ENCODE assay signal across 7 cellular contexts in the genomic region with DNA sequence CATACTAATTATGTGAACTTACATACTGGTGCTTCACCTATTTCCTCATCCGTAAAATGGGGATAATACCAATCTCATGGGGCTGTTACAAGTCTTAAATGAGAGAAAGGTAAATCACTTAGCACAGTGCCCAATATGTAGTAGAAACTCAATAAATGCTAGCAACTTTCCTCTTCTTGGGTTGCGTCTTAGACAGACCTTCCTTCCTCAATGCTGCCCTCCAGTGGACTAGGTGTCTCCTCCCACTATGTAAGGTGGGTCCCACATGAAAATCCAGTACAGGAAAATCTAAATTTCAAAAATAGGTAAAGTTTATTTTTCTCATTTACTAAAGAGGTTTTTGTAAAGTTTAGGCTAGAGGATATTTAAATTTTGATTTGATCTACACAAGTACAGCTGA. TPM values are rescaled to one million over a fixed set of nuclear protein-coding genes. Genes with fewer than 3 reads are reported as not detected.
DNase-seq lines count a peak whose midpoint lies in the region; ATAC-seq and TF ChIP-seq lines count a peak whose summit lies in the region.

No MANE protein-coding gene starts in this region.

- H3K27me3 Mint-ChIP-seq in H9 (ENCODE audit: low read depth) (no peaks in the 10 kb centered on the region; the same call in 1 of the 2 replicates), immature natural killer cell (ENCODE audit: low read depth in 3 of 3) (peaks cover 0 to 2% (median 0%) of the 10 kb centered on the region in 3 donors)
- no peaks in the 10 kb centered on the region for H3K27me3 Mint-ChIP-seq in stimulated activated naive B cell treated with anti-CD40 and anti-IgM and Interleukin-4, amounts not matched to agents 10 μg/mL and 1 μg/mL and 100 μg/mL, for 72 hours

- H3T11ph ChIP-seq in H9 (ENCODE audit: low read length): no peak overlapping the region

- intact Hi-C loops in OCI-LY7 (cut with micrococcal nuclease; ENCODE audit: unreplicated experiment): loop anchor here (1.0 to 2.0 kb wide), 3 partner anchors 67 to 186 kb away; no protein-coding TSS in a partner anchor

- no peaks in the 10 kb centered on the region for H3K27me3 ChIP-seq in H9 (ENCODE audit: insufficient read depth, low read length)

- H3K79me2 ChIP-seq in H9 (ENCODE audit: insufficient read depth, low read length) (no peaks in the 10 kb centered on the region), OCI-LY7 (ENCODE audit: insufficient read depth, low read depth, low read length) (no peaks in the 10 kb centered on the region)

- H3K9me3 Mint-ChIP-seq in H9 (peaks cover 0 to 55% of the 10 kb centered on the region in 2 experiments; a peak in 2 of 5 replicates), immature natural killer cell (no peaks in the 10 kb centered on the region)
- H3K9me3 Mint-ChIP-seq in stimulated activated naive B cell treated with anti-CD40 and anti-IgM and Interleukin-4, amounts not matched to agents 10 μg/mL and 1 μg/mL and 100 μg/mL, for 72 hours: no peaks in the 10 kb centered on the region

- no peak overlapping the region for H2AK5ac ChIP-seq in H9 (ENCODE audit: insufficient read length, low read length)

- H3K4me3 Mint-ChIP-seq in H9 (no peak overlapping the region), immature natural killer cell (no peak overlapping the region)
- H3K4me3 Mint-ChIP-seq in stimulated activated naive B cell treated with anti-CD40 and anti-IgM and Interleukin-4, amounts not matched to agents 10 μg/mL and 1 μg/mL and 100 μg/mL, for 72 hours: no peak overlapping the region

- H3K4me1 ChIP-seq in H9 (ENCODE audit: insufficient read depth, low read length) (no peaks in the 10 kb centered on the region; the same call in 1 of the 2 replicates), OCI-LY7 (ENCODE audit: insufficient read depth, low read length, poor library complexity, severe bottlenecking) (peaks cover 10% of the 10 kb centered on the region)

- H3K36me3 ChIP-seq in OCI-LY7 (ENCODE audit: insufficient read depth, low read length): peaks cover 21% of the 10 kb centered on the region

- H4K91ac ChIP-seq in H9 (ENCODE audit: insufficient read length, low read depth, low read length): no peak overlapping the region

- no peaks in the 10 kb centered on the region for H3K9me3 ChIP-seq in H9 (ENCODE audit: control insufficient read depth, low read depth, low read length)
- H3K9me3 ChIP-seq in OCI-LY7 (ENCODE audit: low read length): no peaks in the 10 kb centered on the region

- H3K23ac ChIP-seq in H9 (ENCODE audit: insufficient read length, low read depth, low read length): no peak overlapping the region

- no peak overlapping the region for H3K4me3 ChIP-seq in OCI-LY7 (ENCODE audit: low read depth, low read length, poor library complexity, severe bottlenecking)

- H3K23me2 ChIP-seq in H9 (ENCODE audit: insufficient read length, low read depth, low read length, poor library complexity, severe bottlenecking): no peaks in the 10 kb centered on the region

- ATAC-seq in stimulated activated naive B cell treated with anti-CD40 and anti-IgM and Interleukin-4, amounts not matched to agents 10 μg/mL and 1 μg/mL and 100 μg/mL, for 72 hours (replicated peaks): peak; percentile 75 to 89

- CTCF ChIA-PET in OCI-LY7 (lab: Charles Lee; ENCODE audit: unreplicated experiment): interaction anchor here (0.5 kb wide), 1 partner anchor 116 kb away, joined by 3 read pairs; no protein-coding TSS in a partner anchor

- H3K18ac ChIP-seq in H9 (ENCODE audit: insufficient read length, low read depth, low read length): no peak overlapping the region

- no peak overlapping the region for H4K8ac ChIP-seq in H9 (replicated peaks; ENCODE audit: insufficient read length, low read depth, low read length)

- H3K4me1 Mint-ChIP-seq in H9 (peaks cover 3% of the 10 kb centered on the region in 2 experiments; a peak in 2 of 4 replicates), immature natural killer cell (peaks cover 2 to 6% of the 10 kb centered on the region in 2 donors)
- peaks cover 6 to 11% of the 10 kb centered on the region in 2 donors for H3K4me1 Mint-ChIP-seq in stimulated activated naive B cell treated with anti-CD40 and anti-IgM and Interleukin-4, amounts not matched to agents 10 μg/mL and 1 μg/mL and 100 μg/mL, for 72 hours

- H3K4me2 ChIP-seq in H9 (ENCODE audit: insufficient read depth, insufficient read length, low read length) (no peak overlapping the region), OCI-LY7 (ENCODE audit: low read length) (no peak overlapping the region)

- no peak overlapping the region for H2BK120ac ChIP-seq in H9 (ENCODE audit: low read depth, low read length, poor library complexity, severe bottlenecking)

- H2AFZ ChIP-seq in H9 (ENCODE audit: low read length): no peak overlapping the region
- no peak overlapping the region for H2AFZ ChIP-seq in OCI-LY7 (ENCODE audit: low read length)

- peak; percentile 15 for DNase-seq in GF-D8 (lab: John Stamatoyannopoulos, UW)
- DNase-seq in H9: no peak
- peak; percentile 71 for DNase-seq in OCI-LY7 (ENCODE audit: low spot score)
- DNase-seq in activated naive CD4-positive, alpha-beta T cell treated with Interleukin-2 at 50 U/mL for 16 hours: peak; percentile 39
- DNase-seq in immature natural killer cell: peak; percentile 41 to 63 (median 55)
- DNase-seq in stimulated activated naive B cell treated with anti-CD40 and anti-IgM and Interleukin-4, amounts not matched to agents 10 μg/mL and 1 μg/mL and 100 μg/mL, for 72 hours: no peak
- no peak for DNase-seq in NCI-H128 (lab: John Stamatoyannopoulos, UW; ENCODE audit: unreplicated experiment)

- no peak overlapping the region for H2BK20ac ChIP-seq in H9 (ENCODE audit: low read depth, low read length, poor library complexity, severe bottlenecking)

- no peak overlapping the region for H4K5ac ChIP-seq in H9 (ENCODE audit: insufficient read length, low read depth, low read length)

- H3K27ac Mint-ChIP-seq in H9: no peak overlapping the region
- peak overlapping the region in 1 of 6 donors; percentile 12 for H3K27ac Mint-ChIP-seq in immature natural killer cell
- H3K27ac Mint-ChIP-seq in stimulated activated naive B cell treated with anti-CD40 and anti-IgM and Interleukin-4, amounts not matched to agents 10 μg/mL and 1 μg/mL and 100 μg/mL, for 72 hours: no peak overlapping the region

- H2BK15ac ChIP-seq in H9 (ENCODE audit: low read depth, low read length): no peak overlapping the region

- H2BK12ac ChIP-seq in H9 (ENCODE audit: insufficient read length, low read depth, low read length): no peak overlapping the region

- H3K4ac ChIP-seq in H9 (ENCODE audit: low read depth, low read length): no peak overlapping the region

- H4K20me1 ChIP-seq in H9 (ENCODE audit: control insufficient read depth, insufficient read depth, insufficient read length) (no peaks in the 10 kb centered on the region), OCI-LY7 (ENCODE audit: insufficient read depth, low read length) (no peaks in the 10 kb centered on the region)

- H3K9ac ChIP-seq in H9 (ENCODE audit: extremely low read depth, insufficient read length, low read length): no peak overlapping the region

- no TSS peak for BruUV-seq in OCI-LY7 (replicated peaks; lab: Mats Ljungman, UMichigan)

- no peaks in the 10 kb centered on the region for H3K79me1 ChIP-seq in H9 (ENCODE audit: insufficient read depth, low read depth, low read length, poor library complexity, severe bottlenecking)

- no CpG with 5 or more reads among the region's 2 CpGs for WGBS in H9 (ENCODE audit: extremely low coverage, insufficient read length, low lambda C conversion rate)

- no peak overlapping the region for H3K14ac ChIP-seq in H9 (ENCODE audit: insufficient read depth, low read length)

- H3K36me3 Mint-ChIP-seq in H9 (ENCODE audit: insufficient read depth in 1 of 3, low read depth in 3 of 3): peaks cover 26 to 36% (median 32%) of the 10 kb centered on the region in 3 experiments
- H3K36me3 Mint-ChIP-seq in immature natural killer cell: no peaks in the 10 kb centered on the region
- H3K36me3 Mint-ChIP-seq in stimulated activated naive B cell treated with anti-CD40 and anti-IgM and Interleukin-4, amounts not matched to agents 10 μg/mL and 1 μg/mL and 100 μg/mL, for 72 hours: peaks cover 4 to 5% of the 10 kb centered on the region in 2 donors

- H2BK5ac ChIP-seq in H9 (ENCODE audit: insufficient read length, low read length): no peak overlapping the region

- no peaks in the 10 kb centered on the region for H3K9me2 ChIP-seq in OCI-LY7 (ENCODE audit: insufficient read depth, low read length)

- no peak overlapping the region for H3K27ac ChIP-seq in H9 (ENCODE audit: insufficient read length, low read depth, low read length)
- H3K27ac ChIP-seq in OCI-LY7 (ENCODE audit: low read depth, low read length, poor library complexity, severe bottlenecking): no peak overlapping the region

- POLR2A ChIA-PET in OCI-LY7 (lab: Charles Lee): interaction anchor here (0.5 to 0.6 kb wide), 2 partner anchors 22 to 116 kb away, joined by 3 to 4 read pairs; no protein-coding TSS in a partner anchor

- TF ChIP-seq CTCF in H9 (conservative IDR thresholded peaks at IDR 0.05): peak; percentile 70
- peak; percentile 85 for TF ChIP-seq CTCF in OCI-LY7 (conservative IDR thresholded peaks at IDR 0.05; ENCODE audit: low read length)

- H3K56ac ChIP-seq in H9 (ENCODE audit: insufficient read length, low read depth, low read length): no peak overlapping the region

RNA-seq across cellular contexts. Expression of gene ZDHHC9, which starts 20.6 kb away (rescaled TPM):
- total RNA-seq in H9 (2021) (20.2 and 21.0 TPM in 2 replicates), OCI-LY7 (2022) (10.0 and 11.3 TPM in 2 replicates)
- total RNA-seq in OCI-LY7 (2014; rRNA removed; shearing (Covaris generic)): 5.0 and 8.2 TPM in 2 replicates
- polyA plus RNA-seq in immature natural killer cell: 1 to 10 TPM; 1.4 to 2.2 (median 1.6) TPM

RNA-seq across cellular contexts. Expression of gene SASH3, which starts 43.4 kb away (rescaled TPM):
- total RNA-seq in H9 (2021) (not detected in 2 replicates), OCI-LY7 (2022) (150 and 157 TPM in 2 replicates)
- total RNA-seq in OCI-LY7 (2014; rRNA removed; shearing (Covaris generic)): 163 and 194 TPM in 2 replicates
- 100 to 1,000 TPM; 254 to 569 (median 270) TPM for polyA plus RNA-seq in immature natural killer cell

Comparison
In these comparisons a context has a peak if more than half of its experiments do, and no peak if none do; other contexts are left out.
1. DNase-seq: peak in GF-D8 (single experiment), OCI-LY7 (single experiment), activated naive CD4-positive, alpha-beta T cell treated with Interleukin-2 at 50 U/mL for 16 hours (single experiment) and immature natural killer cell (3 of 3); none in H9 (single experiment), stimulated activated naive B cell treated with anti-CD40 and anti-IgM and Interleukin-4, amounts not matched to agents 10 μg/mL and 1 μg/mL and 100 μg/mL, for 72 hours (single experiment) and NCI-H128 (single experiment).
2. RNA of gene SASH3, which starts 43.4 kb away (total RNA-seq): 150 to 194 TPM in OCI-LY7; not detected in H9; every median in the first group is over 100 times any median in the second.